ENCODE assay signal across 8 cellular contexts in the genomic region with DNA sequence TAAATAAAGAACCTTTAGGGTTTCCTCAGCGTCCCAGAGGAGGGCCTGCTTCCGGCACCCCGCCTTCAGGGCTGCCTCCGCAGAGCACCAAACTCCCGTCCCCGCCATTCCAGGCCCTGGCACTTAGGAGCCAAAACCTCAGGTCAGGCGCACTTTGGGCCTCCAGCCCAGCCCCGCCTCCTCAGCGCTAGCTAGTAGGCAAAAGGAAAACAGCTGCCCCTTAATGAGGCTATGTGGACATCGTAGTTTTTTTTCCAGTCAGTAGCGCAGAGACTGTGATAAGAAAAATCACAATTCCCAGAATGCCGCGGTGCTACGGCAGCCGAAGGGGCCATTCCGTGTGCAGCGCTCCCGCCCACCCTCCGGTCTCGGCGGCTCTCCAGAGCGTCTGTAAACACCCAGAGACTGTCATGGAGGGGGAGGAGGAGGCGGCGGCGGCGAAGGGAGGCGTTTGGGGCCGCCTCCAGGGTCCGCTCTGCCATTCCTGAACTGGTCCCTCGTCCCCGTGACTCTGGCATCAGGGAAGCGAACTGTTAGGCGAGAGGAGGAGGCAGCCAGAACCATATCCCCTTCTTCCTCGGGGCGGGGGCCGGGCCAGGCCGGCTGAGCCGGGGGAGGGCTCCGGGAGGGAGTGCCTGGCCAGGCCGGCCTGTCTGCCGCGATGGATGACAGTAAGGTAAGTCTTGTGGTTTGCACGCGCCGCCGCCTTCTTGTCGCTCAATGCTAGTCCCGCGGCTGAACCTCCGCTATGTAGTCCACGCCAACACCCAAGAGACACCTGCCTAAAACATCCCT. TPM values are rescaled to one million over a fixed set of nuclear protein-coding genes. Genes with fewer than 3 reads are reported as not detected.
DNase-seq lines count a peak whose midpoint lies in the region; ATAC-seq and TF ChIP-seq lines count a peak whose summit lies in the region.

A gene with protein sequence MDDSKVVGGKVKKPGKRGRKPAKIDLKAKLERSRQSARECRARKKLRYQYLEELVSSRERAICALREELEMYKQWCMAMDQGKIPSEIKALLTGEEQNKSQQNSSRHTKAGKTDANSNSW (plus strand): TSS at position 365 of the 795 bp plus-strand sequence. CDS start 297 bp downstream, at position 662.

- H3K27ac Mint-ChIP-seq in Calu3 (ENCODE audit: unreplicated experiment) = peak within 1 kb of the TSS; percentile 90

- CTCF ChIA-PET in Calu3 (lab: Charles Lee) = interaction anchor here (0.6 to 1.5 kb wide), 4 partner anchors 25 to 423 kb away, joined by 3 read pairs; no protein-coding TSS in a partner anchor

- H3K9me3 ChIP-seq in HUES6 (ENCODE audit: control insufficient read depth, insufficient read depth, low read depth, low read length) = no peaks in the 10 kb centered on the region
- no peaks in the 10 kb centered on the region for H3K9me3 ChIP-seq in OCI-LY3 (ENCODE audit: insufficient read depth, low read length)

- no TSS peak for BruUV-seq in Calu3 (replicated peaks; lab: Mats Ljungman, UMichigan)

- H3K27ac ChIP-seq in HUES6 (ENCODE audit: low read depth, low read length) = peak within 1 kb of the TSS; percentile 46; the same call in 1 of the 2 replicates
- H3K27ac ChIP-seq in OCI-LY3 (ENCODE audit: low read length) = peak within 1 kb of the TSS; percentile 66

- peak within 1 kb of the TSS; percentile 86 for H3K4me3 ChIP-seq in HUES6 (ENCODE audit: low read depth, low read length)
- H3K4me3 ChIP-seq in OCI-LY3 (ENCODE audit: low read length) = peak within 1 kb of the TSS; percentile 79

- H3K4me1 ChIP-seq in HUES6 (ENCODE audit: control insufficient read depth, insufficient read depth, low read length) (peaks cover 11% of the 10 kb centered on the region), OCI-LY3 (ENCODE audit: low read length) (peaks cover 23% of the 10 kb centered on the region)

- peak within 1 kb of the TSS; percentile 92 for H3K4me2 ChIP-seq in OCI-LY3 (ENCODE audit: low read length)

- H3K9me3 Mint-ChIP-seq in Calu3 (ENCODE audit: low read depth, unreplicated experiment) = no peaks in the 10 kb centered on the region

- H3K27me3 ChIP-seq in HUES6 (ENCODE audit: control insufficient read depth, insufficient read depth, low read length) (no peaks in the 10 kb centered on the region), OCI-LY3 (ENCODE audit: low read depth, low read length) (no peaks in the 10 kb centered on the region)

- H3K9ac ChIP-seq in HUES6 (ENCODE audit: low read length) (peak within 1 kb of the TSS; percentile 34), OCI-LY3 (ENCODE audit: low read length) (peak within 1 kb of the TSS; percentile 78)

- no peaks in the 10 kb centered on the region for H3K27me3 Mint-ChIP-seq in Calu3 (ENCODE audit: unreplicated experiment)

- intact Hi-C loops in Calu3 (cut with micrococcal nuclease; ENCODE audit: unreplicated experiment) = loop anchor here (1.0 kb wide), 1 partner anchor 235 kb away; no protein-coding TSS in a partner anchor

- peak within 1 kb of the TSS; percentile 94 for H3K4me3 Mint-ChIP-seq in Calu3 (ENCODE audit: low read depth, unreplicated experiment)

- H3K36me3 ChIP-seq in HUES6 (ENCODE audit: control insufficient read depth, insufficient read depth, low read length) = 0 out of 2 replicates have a peak, but pooled peaks cover 2% of the 10 kb centered on the region
- H3K36me3 ChIP-seq in OCI-LY3 (replicated peaks; ENCODE audit: low read depth, low read length) = no peaks in the 10 kb centered on the region

- TF ChIP-seq CTCF in Calu3 (IDR thresholded peaks at IDR 0.05; ENCODE audit: unreplicated experiment) (no peak), OCI-LY3 (IDR thresholded peaks at IDR 0.05; ENCODE audit: low read depth, low read length) (no peak)

- ATAC-seq in GM21390 (IDR thresholded peaks at IDR 0.05; ENCODE audit: unreplicated experiment) = peak; percentile 78

- peak within 1 kb of the TSS; percentile 89 for H2AFZ ChIP-seq in OCI-LY3 (ENCODE audit: low read depth, low read length)

- H3K79me2 ChIP-seq in OCI-LY3 (ENCODE audit: low read length) = no peaks in the 10 kb centered on the region

- no peaks in the 10 kb centered on the region for H4K20me1 ChIP-seq in OCI-LY3 (ENCODE audit: insufficient read depth, low read length)

- peaks cover 23% of the 10 kb centered on the region for H3K36me3 Mint-ChIP-seq in Calu3 (ENCODE audit: insufficient read depth, unreplicated experiment)

- peaks cover 43% of the 10 kb centered on the region for H3K4me1 Mint-ChIP-seq in Calu3 (ENCODE audit: low read depth, unreplicated experiment)

- DNase-seq in Calu3 = peak; percentile 88
- peak; percentile 78 for DNase-seq in activated T-cell treated with anti-CD3 and anti-CD28 coated beads for 24 hours (ENCODE audit: low read depth)
- peak; percentile 95 for DNase-seq in epidermal melanocyte (ENCODE audit: insufficient read length, low spot score)
- DNase-seq in middle frontal gyrus (ENCODE audit: extremely low spot score, low spot score) = peak; percentile 91
- peak; percentile 65 to 77 for DNase-seq in stimulated activated CD8-positive, alpha-beta memory T cell treated with anti-CD3 and anti-CD28 coated beads, Interleukin-2, amount 100 ng/mL, for 48 hours (ENCODE audit: low read depth in 2 of 2)

RNA-seq across cellular contexts. Expression of the gene that starts here (rescaled TPM):
- total RNA-seq in Calu3 (2022) = 17.0 and 20.4 TPM in 2 replicates

Comparison
In these comparisons a context has a peak if more than half of its experiments do, and no peak if none do; other contexts are left out.
1. Peak in every context shown above with its lines: DNase-seq, ATAC-seq, H3K4me3 ChIP-seq and H3K27ac ChIP-seq.